In genomic region chr10:46282460-46283216, GRCh38 we compare ENCODE assay signal across 8 cellular contexts. TPM values are rescaled to one million over a fixed set of nuclear protein-coding genes. Genes with fewer than 3 reads are reported as not detected.
A peak's percentile ranks its signal among the peaks of the same experiment; 100 is the strongest.
DNase-seq lines count a peak whose midpoint lies in the region; ATAC-seq and TF ChIP-seq lines count a peak whose summit lies in the region.

No MANE protein-coding gene starts in this region.

- H3K27ac Mint-ChIP-seq in nephron progenitor cell: no peak overlapping the region

- H3K4me3 Mint-ChIP-seq in nephron progenitor cell: peak overlapping the region; percentile 83

- H2AFZ ChIP-seq in PC-3 (ENCODE audit: low read length): peak overlapping the region; percentile 71; the same call in 1 of the 2 replicates

- no TSS peak for BruUV-seq in PC-3 (replicated peaks; lab: Mats Ljungman, UMichigan)

- peaks cover 90% of the 10 kb centered on the region for H3K27me3 Mint-ChIP-seq in nephron progenitor cell (ENCODE audit: low read depth, poor library complexity)

- H3K4me1 ChIP-seq in PC-3 (ENCODE audit: insufficient read depth, low read length) (no peaks in the 10 kb centered on the region), stomach smooth muscle (ENCODE audit: control insufficient read depth, insufficient read depth, low read length) (peaks cover 32% of the 10 kb centered on the region)

- H3K79me2 ChIP-seq in PC-3 (ENCODE audit: low read length): no peaks in the 10 kb centered on the region

- no peaks in the 10 kb centered on the region; the same call in 1 of the 2 replicates for H3K27me3 ChIP-seq in PC-3 (ENCODE audit: low read length)
- no peaks in the 10 kb centered on the region for H3K27me3 ChIP-seq in stomach smooth muscle (ENCODE audit: control insufficient read depth in 1 of 2, insufficient read depth in 2 of 2, low read length in 2 of 2)

- peak; percentile 42 for ATAC-seq in PC-3

- no peaks in the 10 kb centered on the region for H3F3A ChIP-seq in PC-3 (ENCODE audit: low read length, unreplicated experiment)

- H3K9me3 ChIP-seq in PC-3 (ENCODE audit: low read length) (no peaks in the 10 kb centered on the region), stomach smooth muscle (ENCODE audit: control insufficient read depth in 2 of 2, low read length in 2 of 2) (no peaks in the 10 kb centered on the region)

- H4K20me1 ChIP-seq in PC-3 (ENCODE audit: low read length): no peaks in the 10 kb centered on the region

- H3K9me2 ChIP-seq in PC-3 (replicated peaks; ENCODE audit: low read length): no peaks in the 10 kb centered on the region

- H3K27ac ChIP-seq in PC-3 (ENCODE audit: low read length) (no peak overlapping the region), stomach smooth muscle (ENCODE audit: low read length) (no peak overlapping the region)

- DNase-seq in Ammon's horn (ENCODE audit: low spot score): peak; percentile 92
- peak; percentile 51 for DNase-seq in H4 (ENCODE audit: low spot score)
- DNase-seq in PC-3: peak; percentile 42
- peak; percentile 45 for DNase-seq in activated gamma-delta T cell (lab: John Stamatoyannopoulos, UW)
- peak; percentile 58 to 73 for DNase-seq in foreskin fibroblast
- peak; percentile 74 for DNase-seq in nephron progenitor cell
- DNase-seq in RKO (ENCODE audit: low spot score): no peak

- no peak for TF ChIP-seq CTCF in PC-3 (conservative IDR thresholded peaks at IDR 0.05; ENCODE audit: low read depth, low read length)
- no peak for TF ChIP-seq CTCF in foreskin fibroblast (IDR thresholded peaks at IDR 0.05; ENCODE audit: low read depth, low read length)
- TF ChIP-seq CTCF in nephron progenitor cell (IDR thresholded peaks at IDR 0.05): no peak

- H3K9ac ChIP-seq in PC-3 (ENCODE audit: low read length) (no peak overlapping the region), stomach smooth muscle (ENCODE audit: low read length in 2 of 2) (peak overlapping the region; percentile 33 to 62)

- peak overlapping the region; percentile 57 for H3K4me3 ChIP-seq in PC-3 (ENCODE audit: low read length)
- peak overlapping the region; percentile 34 to 56 for H3K4me3 ChIP-seq in foreskin fibroblast (ENCODE audit: low read depth in 1 of 2, low read length in 2 of 2)
- H3K4me3 ChIP-seq in stomach smooth muscle (ENCODE audit: low read length in 2 of 2): peak overlapping the region; percentile 71 to 78

- H3K36me3 Mint-ChIP-seq in nephron progenitor cell (ENCODE audit: low read depth): no peaks in the 10 kb centered on the region

- intact Hi-C loops in PC-3 (cut with micrococcal nuclease): no loop called here

- H3K4me2 ChIP-seq in PC-3 (ENCODE audit: low read length): peak overlapping the region; percentile 77

- peaks cover 9% of the 10 kb centered on the region for H3K4me1 Mint-ChIP-seq in nephron progenitor cell

- CTCF ChIA-PET in PC-3 (lab: Charles Lee): no interaction called here

- POLR2A ChIA-PET in PC-3 (lab: Charles Lee; ENCODE audit: unreplicated experiment): no interaction called here

- H3K36me3 ChIP-seq in PC-3 (ENCODE audit: low read depth, low read length): no peaks in the 10 kb centered on the region
- no peaks in the 10 kb centered on the region for H3K36me3 ChIP-seq in stomach smooth muscle (ENCODE audit: control insufficient read depth in 2 of 2, insufficient read depth in 2 of 2, low read length in 2 of 2)

- H3K9me3 Mint-ChIP-seq in nephron progenitor cell: no peaks in the 10 kb centered on the region

RNA-seq across cellular contexts. Expression of gene ANTXRL, which starts 4.2 kb away (rescaled TPM):
- not detected in 2 replicates for total RNA-seq in H4 (2014; rRNA removed; shearing (Covaris generic))
- total RNA-seq in PC-3 (2014; rRNA removed): not detected in 2 replicates
